1 cellular context compared by ENCODE assay signal in genomic region chr11:83285771-83286528, GRCh38.
TF ChIP-seq lines count a peak whose summit lies in the region.

TSS of gene CCDC90B (minus strand) at chr11:83286367. CDS start at chr11:83285972, 395 bp downstream.

TF ChIP-seq in K562, 482 proteins besides CTCF, POLR2A, EP300 and RAD21 (continued from another document and continues in another):
- peak; percentile 72; the same call in 1 of the 2 replicates for TF ChIP-seq OTX1 (CRISPR knock-in tag; IDR thresholded peaks at IDR 0.05)
- peak in 1 of 2 experiments; percentile 95; a peak in 2 of 4 replicates for TF ChIP-seq BCLAF1 (IDR thresholded peaks at IDR 0.05; ENCODE audit: borderline replicate concordance in 1 of 2, control insufficient read depth in 1 of 2, low read depth in 2 of 2, low read length in 1 of 2)
- TF ChIP-seq IRF9 (tag; IDR thresholded peaks at IDR 0.05), result peak; percentile 58; the same call in 1 of the 2 replicates
- TF ChIP-seq HDAC1 (IDR thresholded peaks at IDR 0.05), result peak in 1 of 2 experiments; percentile 94; a peak in 2 of 4 replicates
- peak; percentile 94 for TF ChIP-seq ATF7 (IDR thresholded peaks at IDR 0.05)
- no peak for TF ChIP-seq ZNF280B (CRISPR knock-in tag; IDR thresholded peaks at IDR 0.05)
- no peak for TF ChIP-seq SRSF3 (IDR thresholded peaks at IDR 0.05; ENCODE audit: insufficient read depth, low read length)
- TF ChIP-seq MYNN (IDR thresholded peaks at IDR 0.05), result no peak
- TF ChIP-seq MYNN (CRISPR knock-in tag; IDR thresholded peaks at IDR 0.05), result no peak
- TF ChIP-seq CHCHD3 (CRISPR knock-in tag; IDR thresholded peaks at IDR 0.05), result no peak
- TF ChIP-seq NRF1 (conservative IDR thresholded peaks at IDR 0.05 in 1 of 2, IDR thresholded peaks at IDR 0.05 in 1 of 2), result peak; percentile 95 to 96
- TF ChIP-seq FOXA3 (CRISPR knock-in tag; conservative IDR thresholded peaks at IDR 0.05 in 1 of 2, IDR thresholded peaks at IDR 0.05 in 1 of 2), result peak in 1 of 2 experiments; percentile 77; a peak in 1 of 4 replicates
- no peak for TF ChIP-seq RNF219 (CRISPR knock-in tag; IDR thresholded peaks at IDR 0.05)
- TF ChIP-seq CREB1 (IDR thresholded peaks at IDR 0.05), result peak; percentile 94
- peak; percentile 88 for TF ChIP-seq CREB1 (CRISPR knock-in tag; IDR thresholded peaks at IDR 0.05)
- TF ChIP-seq ZFPM2 (CRISPR knock-in tag; IDR thresholded peaks at IDR 0.05), result no peak
- TF ChIP-seq ETV6 (IDR thresholded peaks at IDR 0.05; ENCODE audit: borderline replicate concordance in 1 of 2, low read depth in 2 of 2, low read length in 1 of 2), result no peak
- TF ChIP-seq ETV6 (CRISPR knock-in tag; IDR thresholded peaks at IDR 0.05; ENCODE audit: borderline replicate concordance), result 0 out of 2 replicates have a peak, but pooled peaks have one; percentile 47
- no peak for TF ChIP-seq PTTG1 (tag; IDR thresholded peaks at IDR 0.05; ENCODE audit: low read depth)
- TF ChIP-seq ID3 (CRISPR knock-in tag; IDR thresholded peaks at IDR 0.05), result no peak
- TF ChIP-seq ID3 (tag; IDR thresholded peaks at IDR 0.05), result peak; percentile 86
- no peak for TF ChIP-seq ZNF717 (CRISPR knock-in tag; IDR thresholded peaks at IDR 0.05)
- peak; percentile 93 for TF ChIP-seq ZNF143 (CRISPR knock-in tag; IDR thresholded peaks at IDR 0.05)
- no peak; the same call in 1 of the 2 replicates for TF ChIP-seq TCF7 (IDR thresholded peaks at IDR 0.05; ENCODE audit: borderline replicate concordance)
- no peak for TF ChIP-seq ZNF785 (CRISPR knock-in tag; IDR thresholded peaks at IDR 0.05)
- no peak for TF ChIP-seq HDAC6 (IDR thresholded peaks at IDR 0.05; ENCODE audit: low read depth, low read length)
- TF ChIP-seq SRSF9 (IDR thresholded peaks at IDR 0.05; ENCODE audit: borderline replicate concordance, low read depth, low read length), result no peak
- no peak for TF ChIP-seq NFXL1 (CRISPR knock-in tag; IDR thresholded peaks at IDR 0.05)
- TF ChIP-seq MEF2D (tag; conservative IDR thresholded peaks at IDR 0.05; ENCODE audit: low read depth), result peak; percentile 70; the same call in 1 of the 2 replicates
- peak; percentile 74 for TF ChIP-seq SP2 (IDR thresholded peaks at IDR 0.05; ENCODE audit: extremely low read depth, low read depth, low read length, poor library complexity, severe bottlenecking)
- peak; percentile 62; the same call in 1 of the 2 replicates for TF ChIP-seq ZBTB2 (IDR thresholded peaks at IDR 0.05)
- no peak; the same call in 1 of the 2 replicates for TF ChIP-seq HMGXB4 (CRISPR knock-in tag; IDR thresholded peaks at IDR 0.05)
- TF ChIP-seq ZNF444 (CRISPR knock-in tag; IDR thresholded peaks at IDR 0.05), result no peak
- no peak for TF ChIP-seq NCOA4 (IDR thresholded peaks at IDR 0.05; ENCODE audit: partially characterized antibody)
- TF ChIP-seq RERE (CRISPR knock-in tag; IDR thresholded peaks at IDR 0.05; ENCODE audit: borderline replicate concordance), result no peak; the same call in 1 of the 2 replicates
- TF ChIP-seq NFATC3 (IDR thresholded peaks at IDR 0.05), result no peak
- TF ChIP-seq TAL1 (IDR thresholded peaks at IDR 0.05), result no peak
- TF ChIP-seq RFX1 (IDR thresholded peaks at IDR 0.05), result no peak
- no peak for TF ChIP-seq RAD51 (IDR thresholded peaks at IDR 0.05; ENCODE audit: borderline replicate concordance, low read depth)
- TF ChIP-seq DMBX1 (CRISPR knock-in tag; IDR thresholded peaks at IDR 0.05; ENCODE audit: borderline replicate concordance), result peak; percentile 32; the same call in 1 of the 2 replicates
- peak; percentile 74 for TF ChIP-seq MAX (CRISPR knock-in tag; IDR thresholded peaks at IDR 0.05)
- TF ChIP-seq CC2D1A (IDR thresholded peaks at IDR 0.05), result peak; percentile 64
- TF ChIP-seq GTF3C2 (IDR thresholded peaks at IDR 0.05; ENCODE audit: borderline replicate concordance, extremely low read depth, insufficient read length), result no peak
